Comparison of ENCODE assay signal across 8 cellular contexts in genomic region chr17:42276359-42276608, GRCh38. TPM values are rescaled to one million over a fixed set of nuclear protein-coding genes. Genes with fewer than 3 reads are reported as not detected.
DNase-seq lines count a peak whose midpoint lies in the region; ATAC-seq, FAIRE-seq and TF ChIP-seq lines count a peak whose summit lies in the region.

Gene STAT5B, minus strand, starts transcription at chr17:42276391. Its CDS starts 44,264 bp downstream, at chr17:42232127.

- H3K4me3 ChIP-seq in H1 (ENCODE audit: extremely low read depth in 1 of 4, insufficient read depth in 2 of 4, low read depth in 3 of 4, low read length in 4 of 4): peak within 1 kb of the TSS; percentile 53 to 92 (median 75)
- peak within 1 kb of the TSS; percentile 81 for H3K4me3 ChIP-seq in mesendoderm (ENCODE audit: low read length)

- H3K27me3 Mint-ChIP-seq in activated CD8-positive, alpha-beta memory T cell treated with anti-CD3 and anti-CD28 coated beads, Interleukin-2, amount 10 ng/mL, durations not matched to agents 7 days and 5 days: no peaks in the 10 kb centered on the region

- H3K9me3 ChIP-seq in H1 (ENCODE audit: insufficient read depth in 2 of 2, low read depth in 1 of 2, low read length in 1 of 2): no peaks in the 10 kb centered on the region

- no peak for FAIRE-seq in H1 (lab: Jason Lieb, UNC)

- H4K5ac ChIP-seq in H1 (ENCODE audit: insufficient read length, low read depth, low read length) (peak within 1 kb of the TSS; percentile 68), mesendoderm (ENCODE audit: low read length) (no peak within 1 kb of the TSS)

- TF ChIP-seq EP300 in H1 (IDR thresholded peaks at IDR 0.05; ENCODE audit: borderline replicate concordance in 1 of 2, low read depth in 2 of 2, low read length in 2 of 2): no peak

- H3K36me3 ChIP-seq in H1 (ENCODE audit: control insufficient read depth in 2 of 4, insufficient read depth in 4 of 4, low read length in 3 of 4): no peaks in the 10 kb centered on the region
- H3K36me3 ChIP-seq in mesendoderm (ENCODE audit: control insufficient read depth, insufficient read depth, low read length): no peaks in the 10 kb centered on the region

- no peak for TF ChIP-seq CTCF in H1 (IDR thresholded peaks at IDR 0.05; ENCODE audit: control extremely low read depth in 1 of 3, insufficient read depth in 1 of 3, low read depth in 1 of 3, low read length in 3 of 3)

- H3K4me1 Mint-ChIP-seq in activated CD8-positive, alpha-beta memory T cell treated with anti-CD3 and anti-CD28 coated beads, Interleukin-2, amount 10 ng/mL, durations not matched to agents 7 days and 5 days: peaks cover 47% of the 10 kb centered on the region
- H3K4me1 Mint-ChIP-seq in stimulated activated effector memory CD8-positive, alpha-beta T cell treated with anti-CD3 and anti-CD28 coated beads, Interleukin-12 subunit alpha, Interleukin-12 subunit beta, amount 100 ng/mL, for 72 hours: peaks cover 57% of the 10 kb centered on the region

- peak within 1 kb of the TSS; percentile 98 for H3K4me3 Mint-ChIP-seq in activated CD8-positive, alpha-beta memory T cell treated with anti-CD3 and anti-CD28 coated beads, Interleukin-2, amount 10 ng/mL, durations not matched to agents 7 days and 5 days
- H3K4me3 Mint-ChIP-seq in stimulated activated effector memory CD8-positive, alpha-beta T cell treated with anti-CD3 and anti-CD28 coated beads, Interleukin-12 subunit alpha, Interleukin-12 subunit beta, amount 100 ng/mL, for 72 hours: peak within 1 kb of the TSS; percentile 91

- peaks cover 8% of the 10 kb centered on the region; the same call in 1 of the 2 replicates for H3K23me2 ChIP-seq in H1 (ENCODE audit: low read depth, low read length)

- peak; percentile 58 for ATAC-seq in HG02840 (IDR thresholded peaks at IDR 0.05; ENCODE audit: low FRiP score, unreplicated experiment)
- ATAC-seq in activated CD8-positive, alpha-beta memory T cell treated with anti-CD3 and anti-CD28 coated beads, Interleukin-2, amount 10 ng/mL, durations not matched to agents 7 days and 5 days: peak; percentile 75
- ATAC-seq in stimulated activated effector memory CD8-positive, alpha-beta T cell treated with anti-CD3 and anti-CD28 coated beads, Interleukin-12 subunit alpha, Interleukin-12 subunit beta, amount 100 ng/mL, for 72 hours: peak; percentile 82

- no peak within 1 kb of the TSS for H3K56ac ChIP-seq in H1 (replicated peaks; ENCODE audit: insufficient read length, low read depth, low read length)
- H3K56ac ChIP-seq in mesendoderm (ENCODE audit: low read length): peak within 1 kb of the TSS; percentile 92

- peaks cover 0 to 4% (median 2%) of the 10 kb centered on the region in 4 experiments; a peak in 1 of 7 replicates for H3K27me3 ChIP-seq in H1 (replicated peaks in 1 of 4; ENCODE audit: control insufficient read depth in 3 of 4, extremely low read depth in 1 of 4, insufficient read depth in 3 of 4, low read length in 3 of 4)
- H3K27me3 ChIP-seq in mesendoderm (ENCODE audit: insufficient read depth, low read length, poor library complexity): no peaks in the 10 kb centered on the region

- no peak within 1 kb of the TSS for H2BK12ac ChIP-seq in H1 (ENCODE audit: low read depth, low read length)

- TF ChIP-seq RAD21 in H1 (IDR thresholded peaks at IDR 0.05 in 1 of 2, conservative IDR thresholded peaks at IDR 0.05 in 1 of 2; ENCODE audit: low read depth in 2 of 2, low read length in 2 of 2): no peak

- H3K27ac Mint-ChIP-seq in activated CD8-positive, alpha-beta memory T cell treated with anti-CD3 and anti-CD28 coated beads, Interleukin-2, amount 10 ng/mL, durations not matched to agents 7 days and 5 days: peak within 1 kb of the TSS; percentile 91
- peak within 1 kb of the TSS; percentile 94 for H3K27ac Mint-ChIP-seq in stimulated activated effector memory CD8-positive, alpha-beta T cell treated with anti-CD3 and anti-CD28 coated beads, Interleukin-12 subunit alpha, Interleukin-12 subunit beta, amount 100 ng/mL, for 72 hours

- H4K8ac ChIP-seq in H1 (ENCODE audit: extremely low read depth, insufficient read depth, low read length): peak within 1 kb of the TSS; percentile 95
- H4K8ac ChIP-seq in mesendoderm (ENCODE audit: low read depth, low read length): peak within 1 kb of the TSS; percentile 67

- H3K36me3 Mint-ChIP-seq in activated CD8-positive, alpha-beta memory T cell treated with anti-CD3 and anti-CD28 coated beads, Interleukin-2, amount 10 ng/mL, durations not matched to agents 7 days and 5 days: peaks cover 8% of the 10 kb centered on the region
- peaks cover 61% of the 10 kb centered on the region for H3K36me3 Mint-ChIP-seq in stimulated activated effector memory CD8-positive, alpha-beta T cell treated with anti-CD3 and anti-CD28 coated beads, Interleukin-12 subunit alpha, Interleukin-12 subunit beta, amount 100 ng/mL, for 72 hours

- 1% methylated on average over 27 of the region's 47 CpGs; no CpG with 5 or more reads in 1 of the 2 experiments for WGBS in H1 (ENCODE audit: extremely low coverage in 1 of 2, insufficient coverage in 1 of 2, insufficient read length in 1 of 2, insufficient replicate concordance in 2 of 2, low coverage in 1 of 2, low lambda C conversion rate in 2 of 2, missing lambda C conversion rate in 1 of 2), 2 experiments
- WGBS in mesendoderm (ENCODE audit: extremely low coverage, insufficient coverage, low lambda C conversion rate): no CpG with 5 or more reads among the region's 47 CpGs

- peaks cover 0 to 40% of the 10 kb centered on the region in 2 experiments; a peak in 2 of 4 replicates for H3K79me2 ChIP-seq in H1 (ENCODE audit: control insufficient read depth in 1 of 2, insufficient read depth in 2 of 2, low read length in 2 of 2)
- peaks cover 13% of the 10 kb centered on the region for H3K79me2 ChIP-seq in mesendoderm (ENCODE audit: control insufficient read depth, insufficient read depth, low read length)

- H3K18ac ChIP-seq in H1 (ENCODE audit: extremely low read depth, low read length): peak within 1 kb of the TSS; percentile 78
- H3K18ac ChIP-seq in mesendoderm (ENCODE audit: low read length): peak within 1 kb of the TSS; percentile 99

- peak within 1 kb of the TSS; percentile 70 to 91 for H3K4me2 ChIP-seq in H1 (ENCODE audit: insufficient read depth in 1 of 2, low read depth in 2 of 2, low read length in 2 of 2)
- H3K4me2 ChIP-seq in mesendoderm (ENCODE audit: low read length): peak within 1 kb of the TSS; percentile 58

- H3K79me1 ChIP-seq in H1 (ENCODE audit: low read depth, low read length) (peaks cover 5% of the 10 kb centered on the region; the same call in 1 of the 2 replicates), mesendoderm (ENCODE audit: low read length) (peaks cover 2% of the 10 kb centered on the region)

- H2BK5ac ChIP-seq in H1 (ENCODE audit: low read depth, low read length) (no peak within 1 kb of the TSS), mesendoderm (ENCODE audit: low read length) (no peak within 1 kb of the TSS)

- no peak within 1 kb of the TSS for H2AFZ ChIP-seq in H1 (ENCODE audit: low read length)

- no peak within 1 kb of the TSS for H3K14ac ChIP-seq in H1 (ENCODE audit: insufficient read length)

- POLR2A ChIA-PET in H1 (lab: Charles Lee; ENCODE audit: partially characterized antibody): interaction anchor here (0.8 to 1.3 kb wide), 3 partner anchors 8 to 147 kb away, joined by 3 to 4 read pairs (median 3); partner anchors contain the start of gene CAVIN1

- H3K23ac ChIP-seq in H1 (ENCODE audit: insufficient read length) (no peak within 1 kb of the TSS), mesendoderm (ENCODE audit: low read length) (peak within 1 kb of the TSS; percentile 81)

- no peak; a peak in 1 of 3 replicates for TF ChIP-seq POLR2A in H1 (IDR thresholded peaks at IDR 0.05; ENCODE audit: control extremely low read depth in 1 of 2, low read depth in 2 of 2, low read length in 2 of 2)

- no peak within 1 kb of the TSS for H2BK120ac ChIP-seq in H1 (replicated peaks; ENCODE audit: low read depth, low read length)
- H2BK120ac ChIP-seq in mesendoderm (ENCODE audit: low read depth, low read length): peak within 1 kb of the TSS; percentile 65

- no peaks in the 10 kb centered on the region for H3K9me3 Mint-ChIP-seq in activated CD8-positive, alpha-beta memory T cell treated with anti-CD3 and anti-CD28 coated beads, Interleukin-2, amount 10 ng/mL, durations not matched to agents 7 days and 5 days (ENCODE audit: low read depth)
- no peaks in the 10 kb centered on the region for H3K9me3 Mint-ChIP-seq in stimulated activated effector memory CD8-positive, alpha-beta T cell treated with anti-CD3 and anti-CD28 coated beads, Interleukin-12 subunit alpha, Interleukin-12 subunit beta, amount 100 ng/mL, for 72 hours

- no peak within 1 kb of the TSS for H2BK20ac ChIP-seq in H1 (ENCODE audit: low read length)

- no peaks in the 10 kb centered on the region for H4K20me1 ChIP-seq in H1 (replicated peaks in 1 of 2; ENCODE audit: control insufficient read depth in 1 of 2, insufficient read depth in 2 of 2, low read length in 2 of 2)

- H3K4me1 ChIP-seq in H1 (replicated peaks in 1 of 4; ENCODE audit: control insufficient read depth in 3 of 4, insufficient read depth in 4 of 4, low read length in 3 of 4) (peaks cover 6 to 20% (median 11%) of the 10 kb centered on the region in 4 experiments; a peak in 6 of 7 replicates), mesendoderm (ENCODE audit: control insufficient read depth, low read depth, low read length) (peaks cover 3% of the 10 kb centered on the region)

- H3K9ac ChIP-seq in H1 (replicated peaks in 1 of 4; ENCODE audit: extremely low read depth in 1 of 4, low read depth in 3 of 4, low read length in 3 of 4) (peak within 1 kb of the TSS; percentile 79 to 93 (median 82)), mesendoderm (ENCODE audit: low read length) (peak within 1 kb of the TSS; percentile 83)

- H4K91ac ChIP-seq in H1 (replicated peaks; ENCODE audit: insufficient read length, low read length): no peak within 1 kb of the TSS

- H3K4ac ChIP-seq in H1 (replicated peaks; ENCODE audit: insufficient read length, low read depth, low read length) (no peak within 1 kb of the TSS), mesendoderm (ENCODE audit: low read depth, low read length) (peak within 1 kb of the TSS; percentile 98)

- no peak within 1 kb of the TSS for H2BK15ac ChIP-seq in H1 (ENCODE audit: low read length)
- H2BK15ac ChIP-seq in mesendoderm (replicated peaks; ENCODE audit: low read depth): no peak within 1 kb of the TSS

- DNase-seq in NCI-H1417 (lab: John Stamatoyannopoulos, UW) (peak; percentile 71 to 82 (median 76)), NCI-H1417 treated with DMSO at 0.1 percent for 48 hours (lab: John Stamatoyannopoulos, UW) (no peak), NCI-H748 (lab: John Stamatoyannopoulos, UW; ENCODE audit: unreplicated experiment) (peak; percentile 82), H1 (ENCODE audit: low read depth in 1 of 2, low spot score in 2 of 2) (peak in 1 of 2 experiments; percentile 78), mesendoderm (peak; percentile 73)
- peak; percentile 78 for DNase-seq in activated CD8-positive, alpha-beta memory T cell treated with anti-CD3 and anti-CD28 coated beads, Interleukin-2, amount 10 ng/mL, durations not matched to agents 7 days and 5 days
- peak; percentile 70 to 82 for DNase-seq in stimulated activated effector memory CD8-positive, alpha-beta T cell treated with anti-CD3 and anti-CD28 coated beads, Interleukin-12 subunit alpha, Interleukin-12 subunit beta, amount 100 ng/mL, for 72 hours (ENCODE audit: low spot score in 2 of 2)

- CTCF ChIA-PET in activated CD8-positive, alpha-beta memory T cell treated with anti-CD3 and anti-CD28 coated beads, Interleukin-2, amount 10 ng/mL, durations not matched to agents 7 days and 5 days (lab: Charles Lee): interaction anchor here (3.0 to 3.2 kb wide), 2 partner anchors 29 to 54 kb away, joined by 11 to 17 read pairs; no protein-coding TSS in a partner anchor
- CTCF ChIA-PET in H1 (lab: Charles Lee; ENCODE audit: partially characterized antibody): interaction anchor here (5.0 kb wide), 1 partner anchor 54 kb away, joined by 26 read pairs; no protein-coding TSS in a partner anchor

- H2AK5ac ChIP-seq in H1 (ENCODE audit: low read depth, low read length): no peak within 1 kb of the TSS
- H2AK5ac ChIP-seq in mesendoderm (ENCODE audit: low read length): no peak within 1 kb of the TSS

- H3K27ac ChIP-seq in H1 (ENCODE audit: low read depth, low read length) (peak within 1 kb of the TSS; percentile 61), mesendoderm (ENCODE audit: low read depth, low read length) (no peak within 1 kb of the TSS)

RNA-seq across cellular contexts. Expression of gene STAT5B, which starts in this region (rescaled TPM):
- 100 to 1,000 TPM; 112 to 116 TPM for total RNA-seq in activated CD8-positive, alpha-beta memory T cell treated with anti-CD3 and anti-CD28 coated beads, Interleukin-2, amount 10 ng/mL, durations not matched to agents 7 days and 5 days
- 43.3 and 52.6 TPM in 2 replicates for total RNA-seq in H1 (2021; fragmentation: NEBNext Ultra II Directional; extraction: Animal tissue kit (Norgen Biotek cat#: 25700))
- 35.3 and 40.8 TPM in 2 replicates for polyA plus RNA-seq in H1 (2011; rRNA removed)
- 43.3 TPM for polyA plus RNA-seq in H1 (2011; cell fraction: cytosol; rRNA removed)
- polyA plus RNA-seq in H1 (2011; cell fraction: nucleus; rRNA removed): 59.0 TPM
- polyA plus RNA-seq in H1 (2012, experiment 1 of 2): 30.5 to 36.1 TPM (median 33.9 TPM) in 4 replicates
- 19.0 TPM for polyA plus RNA-seq in H1 (2012, experiment 2 of 2)
- polyA plus RNA-seq in H1 (2013, experiment 1 of 2): 17.7 TPM
- polyA plus RNA-seq in H1 (2013, experiment 2 of 2): 15.8 TPM
- polyA minus RNA-seq in H1 (2011; rRNA and poly(A)+ RNA removed): 43.6 and 47.2 TPM in 2 replicates
- polyA minus RNA-seq in H1 (2011; cell fraction: cytosol; rRNA and poly(A)+ RNA removed): 28.5 TPM
- 22.2 TPM for polyA minus RNA-seq in H1 (2011; cell fraction: nucleus; rRNA and poly(A)+ RNA removed)
- 24.3 TPM for polyA plus RNA-seq in mesendoderm (2013, experiment 1 of 2)
- 26.6 TPM for polyA plus RNA-seq in mesendoderm (2013, experiment 2 of 2)
